In the genomic region with DNA sequence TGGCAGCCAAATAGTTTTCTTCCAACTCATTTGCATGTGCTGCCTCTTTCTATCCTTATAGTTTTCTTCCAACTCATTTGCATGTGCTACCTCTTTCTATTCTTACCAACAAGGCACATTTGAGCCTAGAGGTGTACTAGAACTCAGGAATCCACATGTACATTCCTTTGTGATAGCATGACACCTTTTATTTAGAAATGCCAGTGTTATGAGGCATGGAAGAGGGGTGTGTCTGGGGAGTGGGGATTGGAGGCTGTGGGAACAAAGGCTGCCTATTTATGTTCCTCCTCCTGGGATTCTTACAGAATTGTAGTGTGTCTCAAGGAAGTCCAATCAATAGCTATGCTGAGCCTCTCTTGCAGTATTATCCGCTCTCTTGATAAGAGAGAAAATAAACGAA, we compare ENCODE assay signal across 22 cellular contexts.
"Had no signal": no experiment of that assay in that cellular context is flagged by ENCODE, and none has a peak within 500 bp of the region (broad histone marks: within the 10 kb centered on the region; RNA-seq: fewer than 3 reads in every experiment).

No MANE protein-coding gene starts in this region.

- DNase-seq: activated B cell treated with CpG ODN at 0.5 μM for 24 hours; activated CD4-positive, alpha-beta T cell treated with anti-CD3 and anti-CD28 coated beads for 1 hour; activated CD4-positive, alpha-beta T cell treated with anti-CD3 and anti-CD28 coated beads, Interleukin-2, amount 10 ng/mL, durations not matched to agents 24 days and 14 days; activated CD4-positive, alpha-beta T cell treated with anti-CD3 and anti-CD28 coated beads, Interleukin-2, amount 50 U/mL, for 48 hours; activated CD8-positive, alpha-beta memory T cell treated with anti-CD3 and anti-CD28 coated beads, Interleukin-2, amount 10 ng/mL, durations not matched to agents 7 days and 5 days; activated effector memory CD4-positive, alpha-beta T cell treated with Interleukin-2 at 50 U/mL for 16 hours; activated naive CD4-positive, alpha-beta T cell; activated T-cell treated with anti-CD3 and anti-CD28 coated beads, Interleukin-2, amount 50 U/mL, for 24 hours; aorta; MV-4-11; NCI-H1092 treated with DMSO at 0.1 percent for 48 hours; NCI-H1417 treated with DMSO at 0.1 percent for 48 hours; NCI-H1694; NCI-H2029; NCI-H2107; NCI-H510A treated with DMSO at 0.1 percent for 48 hours; NK-92 treated with Interleukin-12 subunit alpha and Interleukin-12 subunit beta, amount 100 ng/mL, for 24 hours; OCI-M1; Peyer's patch; SHP77 treated with DMSO at 0.1 percent for 48 hours; T-helper 17 cell; T-helper 9 cell had no signal

- ATAC-seq: activated CD8-positive, alpha-beta memory T cell treated with anti-CD3 and anti-CD28 coated beads, Interleukin-2, amount 10 ng/mL, durations not matched to agents 7 days and 5 days; T-helper 17 cell had no signal
